15 cellular contexts compared by ENCODE assay signal in genomic region chr7:135207739-135208416, GRCh38. TPM values are rescaled to one million over a fixed set of nuclear protein-coding genes. Genes with fewer than 3 reads are reported as not detected.
DNase-seq lines count a peak whose midpoint lies in the region; ATAC-seq and TF ChIP-seq lines count a peak whose summit lies in the region.
"Had no signal": no experiment of that assay in that cellular context is flagged by ENCODE, and none has a peak within 500 bp of the region (broad histone marks: within the 10 kb centered on the region; RNA-seq: fewer than 3 reads in every experiment).

No MANE protein-coding gene starts in this region.

- H3K27me3 Mint-ChIP-seq in activated naive CD8-positive, alpha-beta T cell treated with anti-CD3 and anti-CD28 coated beads, Interleukin-2, amount 10 ng/mL, durations not matched to agents 7 days and 5 days = peaks cover 1% of the 10 kb centered on the region
- peaks cover 10% of the 10 kb centered on the region for H3K27me3 Mint-ChIP-seq in nephron progenitor cell (ENCODE audit: low read depth, poor library complexity)
- no peaks in the 10 kb centered on the region for H3K27me3 Mint-ChIP-seq in natural killer cell treated with Interleukin-12 subunit alpha and Interleukin-12 subunit beta and Interleukin-15 and Interleukin-18, amount 100 ng/mL, for 72 hours

- POLR2A ChIA-PET in activated naive CD8-positive, alpha-beta T cell treated with anti-CD3 and anti-CD28 coated beads, Interleukin-2, amount 10 ng/mL, durations not matched to agents 7 days and 5 days (lab: Charles Lee) = no interaction called here

- H3K9me3 Mint-ChIP-seq in activated naive CD8-positive, alpha-beta T cell treated with anti-CD3 and anti-CD28 coated beads, Interleukin-2, amount 10 ng/mL, durations not matched to agents 7 days and 5 days = no peaks in the 10 kb centered on the region
- no peaks in the 10 kb centered on the region for H3K9me3 Mint-ChIP-seq in nephron progenitor cell
- H3K9me3 Mint-ChIP-seq in natural killer cell treated with Interleukin-12 subunit alpha and Interleukin-12 subunit beta and Interleukin-15 and Interleukin-18, amount 100 ng/mL, for 72 hours = no peaks in the 10 kb centered on the region
- H3K9me3 Mint-ChIP-seq: endodermal cell had no signal

- no peaks in the 10 kb centered on the region for H3K36me3 ChIP-seq in prostate gland

- DNase-seq in activated naive CD8-positive, alpha-beta T cell treated with anti-CD3 and anti-CD28 coated beads, Interleukin-2, amount 10 ng/mL, durations not matched to agents 7 days and 5 days = no peak
- DNase-seq in nephron progenitor cell (no peak), prostate gland (ENCODE audit: low spot score) (no peak), dorsolateral prefrontal cortex (no peak)
- DNase-seq in natural killer cell treated with Interleukin-12 subunit alpha and Interleukin-12 subunit beta and Interleukin-15 and Interleukin-18, amount 100 ng/mL, for 72 hours (ENCODE audit: low spot score) = no peak
- DNase-seq: endodermal cell, hippocampal formation, midbrain, NCI-H187 had no signal

- TF ChIP-seq CTCF in nephron progenitor cell (IDR thresholded peaks at IDR 0.05) (no peak), prostate gland (IDR thresholded peaks at IDR 0.05) (no peak), dorsolateral prefrontal cortex (IDR thresholded peaks at IDR 0.05 in 54 of 56, conservative IDR thresholded peaks at IDR 0.05 in 2 of 56; ENCODE audit: low read depth in 1 of 56, partially characterized antibody in 56 of 56) (no peak)

- H3K27ac ChIP-seq in prostate gland = no peak overlapping the region
- peak overlapping the region in 25 of 59 donors; percentile 6 to 97 (median 36) for H3K27ac ChIP-seq in dorsolateral prefrontal cortex

- no peaks in the 10 kb centered on the region for H3K4me1 ChIP-seq in prostate gland (replicated peaks)

- H3K27me3 ChIP-seq in prostate gland (replicated peaks; ENCODE audit: insufficient read depth) (no peaks in the 10 kb centered on the region), dorsolateral prefrontal cortex (no peaks in the 10 kb centered on the region)

- peak overlapping the region; percentile 33 for H3K27ac Mint-ChIP-seq in activated naive CD8-positive, alpha-beta T cell treated with anti-CD3 and anti-CD28 coated beads, Interleukin-2, amount 10 ng/mL, durations not matched to agents 7 days and 5 days
- H3K27ac Mint-ChIP-seq in nephron progenitor cell = peak overlapping the region; percentile 18
- no peak overlapping the region for H3K27ac Mint-ChIP-seq in natural killer cell treated with Interleukin-12 subunit alpha and Interleukin-12 subunit beta and Interleukin-15 and Interleukin-18, amount 100 ng/mL, for 72 hours
- H3K27ac Mint-ChIP-seq: endodermal cell had no signal

- H3K9me3 ChIP-seq in prostate gland = no peaks in the 10 kb centered on the region

- no peak overlapping the region for H3K4me3 Mint-ChIP-seq in activated naive CD8-positive, alpha-beta T cell treated with anti-CD3 and anti-CD28 coated beads, Interleukin-2, amount 10 ng/mL, durations not matched to agents 7 days and 5 days
- H3K4me3 Mint-ChIP-seq in nephron progenitor cell = no peak overlapping the region
- no peak overlapping the region for H3K4me3 Mint-ChIP-seq in natural killer cell treated with Interleukin-12 subunit alpha and Interleukin-12 subunit beta and Interleukin-15 and Interleukin-18, amount 100 ng/mL, for 72 hours
- H3K4me3 Mint-ChIP-seq: endodermal cell had no signal

- H3K4me3 ChIP-seq in GM08714 (ENCODE audit: low read length) (peak overlapping the region; percentile 27; the same call in 1 of the 2 replicates), prostate gland (no peak overlapping the region), dorsolateral prefrontal cortex (peak overlapping the region in 14 of 59 donors; percentile 1 to 100 (median 88))

- H3K36me3 Mint-ChIP-seq in activated naive CD8-positive, alpha-beta T cell treated with anti-CD3 and anti-CD28 coated beads, Interleukin-2, amount 10 ng/mL, durations not matched to agents 7 days and 5 days = peaks cover 10% of the 10 kb centered on the region
- H3K36me3 Mint-ChIP-seq in nephron progenitor cell (ENCODE audit: low read depth) = peaks cover 10% of the 10 kb centered on the region
- peaks cover 5% of the 10 kb centered on the region for H3K36me3 Mint-ChIP-seq in natural killer cell treated with Interleukin-12 subunit alpha and Interleukin-12 subunit beta and Interleukin-15 and Interleukin-18, amount 100 ng/mL, for 72 hours

- ATAC-seq in GM21390 (IDR thresholded peaks at IDR 0.05; ENCODE audit: unreplicated experiment) (peak; percentile 18), HG03342 (IDR thresholded peaks at IDR 0.05; ENCODE audit: unreplicated experiment) (no peak)
- no peak for ATAC-seq in activated naive CD8-positive, alpha-beta T cell treated with anti-CD3 and anti-CD28 coated beads, Interleukin-2, amount 10 ng/mL, durations not matched to agents 7 days and 5 days (ENCODE audit: low read depth)
- ATAC-seq in natural killer cell treated with Interleukin-12 subunit alpha and Interleukin-12 subunit beta and Interleukin-15 and Interleukin-18, amount 100 ng/mL, for 72 hours = no peak

- H3K4me1 Mint-ChIP-seq in activated naive CD8-positive, alpha-beta T cell treated with anti-CD3 and anti-CD28 coated beads, Interleukin-2, amount 10 ng/mL, durations not matched to agents 7 days and 5 days = peaks cover 14% of the 10 kb centered on the region
- peaks cover 25% of the 10 kb centered on the region for H3K4me1 Mint-ChIP-seq in nephron progenitor cell
- H3K4me1 Mint-ChIP-seq in natural killer cell treated with Interleukin-12 subunit alpha and Interleukin-12 subunit beta and Interleukin-15 and Interleukin-18, amount 100 ng/mL, for 72 hours (ENCODE audit: low read depth in 2 of 2) = peaks cover 22 to 23% of the 10 kb centered on the region in 2 donors

- no peak for TF ChIP-seq POLR2A in prostate gland (IDR thresholded peaks at IDR 0.05)

- intact Hi-C loops in prostate gland (cut with DNase I) = loop anchor here (5.0 kb wide), 1 partner anchor 44 kb away; no protein-coding TSS in a partner anchor
- intact Hi-C loops in dorsolateral prefrontal cortex (cut with DNase I) = loop anchor here in 1 of 2 donors (5.0 kb wide), 1 partner anchor 36 kb away; the partner anchor contains the start of gene CYREN

- 74% methylated on average over 4 of the region's 4 CpGs for WGBS in prostate gland

RNA-seq across cellular contexts. Expression of gene WDR91, which starts 3.4 kb away (rescaled TPM):
- 10 to 100 TPM; 18.7 to 19.1 TPM for total RNA-seq in activated naive CD8-positive, alpha-beta T cell treated with anti-CD3 and anti-CD28 coated beads, Interleukin-2, amount 10 ng/mL, durations not matched to agents 7 days and 5 days
- 10 to 100 TPM; 11.9 to 22.8 TPM for total RNA-seq in natural killer cell treated with Interleukin-12 subunit alpha and Interleukin-12 subunit beta and Interleukin-15 and Interleukin-18, amount 100 ng/mL, for 72 hours
- total RNA-seq in prostate gland = 10 to 100 TPM; 13.6 to 49.1 TPM
- total RNA-seq in dorsolateral prefrontal cortex = 10 to 100 TPM; 24.7 to 53.9 (median 37.4) TPM

RNA-seq across cellular contexts. Expression of gene STRA8, which starts 25.8 kb away (rescaled TPM):
- total RNA-seq in activated naive CD8-positive, alpha-beta T cell treated with anti-CD3 and anti-CD28 coated beads, Interleukin-2, amount 10 ng/mL, durations not matched to agents 7 days and 5 days = not detected
- not detected for total RNA-seq in natural killer cell treated with Interleukin-12 subunit alpha and Interleukin-12 subunit beta and Interleukin-15 and Interleukin-18, amount 100 ng/mL, for 72 hours
- total RNA-seq in prostate gland = not detected
- total RNA-seq in dorsolateral prefrontal cortex = under 1 TPM in 9 of 120 experiments, not detected in 111; 0.45 to 0.95 (median 0.67) TPM
- total RNA-seq: activated CD8-positive, alpha-beta memory T cell treated with anti-CD3 and anti-CD28 coated beads for 36 hours; endodermal cell; T-helper 2 cell treated with Interferon-gamma antibody and Interleukin-4, amounts not matched to agents 100 ng/mL and 5 ng/mL, for 36 hours; urinary bladder had no signal

RNA-seq across cellular contexts. Expression of gene CYREN, which starts 37.4 kb away (rescaled TPM):
- total RNA-seq in activated naive CD8-positive, alpha-beta T cell treated with anti-CD3 and anti-CD28 coated beads, Interleukin-2, amount 10 ng/mL, durations not matched to agents 7 days and 5 days = 10 to 100 TPM; 39.6 to 40.8 TPM
- total RNA-seq in natural killer cell treated with Interleukin-12 subunit alpha and Interleukin-12 subunit beta and Interleukin-15 and Interleukin-18, amount 100 ng/mL, for 72 hours = 10 to 100 TPM; 47.2 to 68.5 TPM
- 10 to 100 TPM; 44.5 to 53.6 TPM for total RNA-seq in prostate gland
- 10 to 100 TPM; 18.8 to 45.2 (median 26.9) TPM for total RNA-seq in dorsolateral prefrontal cortex

Comparison
In these comparisons a context has a peak if more than half of its experiments do, and no peak if none do; other contexts are left out.
1. H3K27ac Mint-ChIP-seq: peak in activated naive CD8-positive, alpha-beta T cell treated with anti-CD3 and anti-CD28 coated beads, Interleukin-2, amount 10 ng/mL, durations not matched to agents 7 days and 5 days (single experiment) and nephron progenitor cell (single experiment); none in natural killer cell treated with Interleukin-12 subunit alpha and Interleukin-12 subunit beta and Interleukin-15 and Interleukin-18, amount 100 ng/mL, for 72 hours (0 of 2).